ENCODE assay signal across 24 cellular contexts in genomic region chr6:1016329-1017302, GRCh38.
"Had no signal": no experiment of that assay in that cellular context is flagged by ENCODE, and none has a peak within 500 bp of the region (broad histone marks: within the 10 kb centered on the region; RNA-seq: fewer than 3 reads in every experiment).

No MANE protein-coding gene starts in this region.

- H3K27ac Mint-ChIP-seq: activated CD4-positive, alpha-beta T cell treated with anti-CD3 and anti-CD28 coated beads for 36 hours; activated CD8-positive, alpha-beta memory T cell treated with anti-CD3 and anti-CD28 coated beads, Interleukin-2, amount 10 ng/mL, durations not matched to agents 7 days and 5 days; activated CD8-positive, alpha-beta T cell treated with anti-CD3 and anti-CD28 coated beads, Interleukin-2, amount 10 ng/mL, durations not matched to agents 7 days and 5 days; activated naive CD8-positive, alpha-beta T cell; activated T-helper 2 cell treated with anti-CD3 and anti-CD28 coated beads, Interferon-gamma antibody, Interleukin-2, Interleukin-4, amounts not matched to agents 10 μg/mL and 5 μg/mL and 100 μg/mL, durations not matched to agents 14 hours and 24 hours and 36 hours; effector memory CD8-positive, alpha-beta T cell; T-helper 2 cell treated with Interferon-gamma antibody and Interleukin-4, amounts not matched to agents 5 μg/mL and 100 μg/mL, for 36 hours had no signal

- H3K36me3 Mint-ChIP-seq: activated CD8-positive, alpha-beta memory T cell treated with anti-CD3 and anti-CD28 coated beads, Interleukin-2, amount 10 ng/mL, durations not matched to agents 7 days and 5 days; activated naive CD8-positive, alpha-beta T cell had no signal

- H3K4me1 Mint-ChIP-seq: activated CD4-positive, alpha-beta T cell treated with anti-CD3 and anti-CD28 coated beads for 36 hours; activated CD8-positive, alpha-beta memory T cell treated with anti-CD3 and anti-CD28 coated beads, Interleukin-2, amount 10 ng/mL, durations not matched to agents 7 days and 5 days; naive B cell had no signal

- H3K4me3 ChIP-seq: colonic mucosa, dorsolateral prefrontal cortex, left lung, lower lobe of right lung, psoas muscle, spleen, tibial nerve had no signal

- H3K79me2 ChIP-seq: parathyroid adenoma had no signal

- H2AFZ ChIP-seq: parathyroid adenoma had no signal

- H3K4me1 ChIP-seq: colonic mucosa, left lung, lower lobe of right lung, parathyroid adenoma, psoas muscle, spleen, tibial nerve had no signal

- H3K27ac ChIP-seq: colonic mucosa, dorsolateral prefrontal cortex, left lung, lower lobe of right lung, parathyroid adenoma, psoas muscle, spleen, tibial nerve had no signal

- H3K36me3 ChIP-seq: colonic mucosa, left lung, lower lobe of right lung, spleen, tibial nerve had no signal

- H3K27me3 ChIP-seq: colonic mucosa, left lung, tibial nerve had no signal

- ATAC-seq: activated CD4-positive, alpha-beta T cell treated with anti-CD3 and anti-CD28 coated beads for 36 hours; activated CD8-positive, alpha-beta memory T cell treated with anti-CD3 and anti-CD28 coated beads, Interleukin-2, amount 10 ng/mL, durations not matched to agents 7 days and 5 days; activated CD8-positive, alpha-beta T cell treated with anti-CD3 and anti-CD28 coated beads, Interleukin-2, amount 10 ng/mL, durations not matched to agents 7 days and 5 days; effector memory CD8-positive, alpha-beta T cell; left lung; lower lobe of right lung; psoas muscle had no signal

- H3K4me3 Mint-ChIP-seq: activated CD4-positive, alpha-beta T cell treated with anti-CD3 and anti-CD28 coated beads for 36 hours; activated CD8-positive, alpha-beta memory T cell treated with anti-CD3 and anti-CD28 coated beads, Interleukin-2, amount 10 ng/mL, durations not matched to agents 7 days and 5 days; activated CD8-positive, alpha-beta T cell treated with anti-CD3 and anti-CD28 coated beads, Interleukin-2, amount 10 ng/mL, durations not matched to agents 7 days and 5 days; activated naive CD8-positive, alpha-beta T cell; effector memory CD8-positive, alpha-beta T cell; T-helper 2 cell treated with Interferon-gamma antibody and Interleukin-4, amounts not matched to agents 5 μg/mL and 100 μg/mL, for 36 hours had no signal

- H3K9me3 ChIP-seq: colonic mucosa, lower lobe of right lung, psoas muscle had no signal

- H3K9me3 Mint-ChIP-seq: T-helper 2 cell treated with Interferon-gamma antibody and Interleukin-4, amounts not matched to agents 5 μg/mL and 100 μg/mL, for 36 hours had no signal

- DNase-seq: activated CD4-positive, alpha-beta T cell treated with anti-CD3 and anti-CD28 coated beads for 36 hours; activated CD4-positive, CD25-positive, alpha-beta regulatory T cell; activated CD8-positive, alpha-beta memory T cell treated with anti-CD3 and anti-CD28 coated beads, Interleukin-2, amount 10 ng/mL, durations not matched to agents 7 days and 5 days; activated T-cell treated with anti-CD3 and anti-CD28 coated beads, Interleukin-2, amount 50 U/mL, for 48 hours; anterior cingulate cortex; cerebellar nuclear complex; colonic mucosa; dorsolateral prefrontal cortex; effector memory CD8-positive, alpha-beta T cell; hypothalamus; left lung; lower lobe of right lung; naive B cell; psoas muscle; spleen; stimulated activated naive CD4-positive, alpha-beta T cell; T-helper 1 cell had no signal

- FAIRE-seq: endothelial cell of umbilical vein had no signal
